ENCODE assay signal across 25 cellular contexts in the genomic region with DNA sequence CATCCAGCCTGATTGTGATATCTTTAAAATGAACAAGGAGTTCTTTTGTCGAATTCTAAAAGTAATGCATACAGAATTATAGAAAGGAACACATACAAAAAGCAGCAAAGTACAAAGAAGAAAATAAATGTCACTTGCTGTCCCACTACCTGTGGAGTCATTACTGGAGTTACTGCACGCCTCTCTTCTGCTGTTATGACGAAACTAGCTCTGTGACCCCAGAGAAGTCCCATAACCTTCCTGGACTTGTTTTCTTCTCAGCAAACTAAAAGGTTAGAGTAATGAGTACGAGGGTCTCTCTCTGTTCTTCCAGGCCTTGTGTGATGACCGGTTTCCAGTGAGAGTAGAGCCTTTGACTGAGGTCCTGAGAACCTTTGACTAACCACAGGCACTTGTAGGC. TPM values are rescaled to one million over a fixed set of nuclear protein-coding genes. Genes with fewer than 3 reads are reported as not detected.
"Had no signal": no experiment of that assay in that cellular context is flagged by ENCODE, and none has a peak within 500 bp of the region (broad histone marks: within the 10 kb centered on the region; RNA-seq: fewer than 3 reads in every experiment).

No MANE protein-coding gene starts in this region.

- H3K4me3 Mint-ChIP-seq: effector memory CD8-positive, alpha-beta T cell; naive thymus-derived CD4-positive, alpha-beta T cell; nephron progenitor cell had no signal

- H3K4me3 ChIP-seq: esophagus muscularis mucosa, gastrocnemius medialis, heart right ventricle, psoas muscle, right lobe of liver, stomach, thoracic aorta, transverse colon had no signal

- H3K4me1 ChIP-seq: gastrocnemius medialis, transverse colon had no signal

- H3K9me3 ChIP-seq: esophagus muscularis mucosa, gastrocnemius medialis, heart right ventricle, neutrophil, psoas muscle, right lobe of liver, stomach, thoracic aorta, transverse colon had no signal

- DNase-seq: effector memory CD8-positive, alpha-beta T cell; gastrocnemius medialis; heart right ventricle; hypothalamus; mammary epithelial cell; nephron progenitor cell; psoas muscle; retina; right lobe of liver; stimulated activated CD4-positive, alpha-beta T cell treated with anti-CD3 and anti-CD28 coated beads, Interleukin-4, amount 100 ng/mL, for 1 hour; stimulated activated naive CD4-positive, alpha-beta T cell; stomach; substantia nigra; transverse colon had no signal

- H3K27me3 ChIP-seq: esophagus muscularis mucosa, gastrocnemius medialis, heart right ventricle, neutrophil, right lobe of liver, stomach, transverse colon had no signal

- H3K27me3 Mint-ChIP-seq: effector memory CD8-positive, alpha-beta T cell; naive thymus-derived CD4-positive, alpha-beta T cell had no signal

- H3K9me3 Mint-ChIP-seq: effector memory CD8-positive, alpha-beta T cell had no signal

- ATAC-seq: effector memory CD8-positive, alpha-beta T cell; gastrocnemius medialis; heart right ventricle; left lobe of liver; naive thymus-derived CD4-positive, alpha-beta T cell; psoas muscle; right lobe of liver had no signal

- H3K27ac ChIP-seq: epithelial cell of prostate, esophagus muscularis mucosa, gastrocnemius medialis, heart right ventricle, neutrophil, stomach, transverse colon had no signal

- H3K36me3 ChIP-seq: transverse colon had no signal

RNA-seq across cellular contexts. Expression of a gene that starts 41.8 kb away (rescaled TPM):
- total RNA-seq: esophagus muscularis mucosa; fibroblast of villous mesenchyme; gastrocnemius medialis; lower leg skin; mammary epithelial cell; mesenteric fat pad; naive thymus-derived CD4-positive, alpha-beta T cell; osteoblast; stomach; thoracic aorta; transverse colon; ureter had no signal
- polyA plus RNA-seq: mammary epithelial cell; naive thymus-derived CD4-positive, alpha-beta T cell; psoas muscle; stomach had no signal
